1 cellular context compared by ENCODE assay signal in genomic region chr15:75452968-75453702, GRCh38.
TF ChIP-seq lines count a peak whose summit lies in the region.

No MANE protein-coding gene starts in this region.

TF ChIP-seq in HEK293, 187 proteins besides CTCF, POLR2A, EP300 and RAD21 (continued from another document and continues in another):
- no peak for TF ChIP-seq ZBTB11 (tag by site-specific recombination; conservative IDR thresholded peaks at IDR 0.05; ENCODE audit: low read depth)
- TF ChIP-seq ZNF529 (tag by site-specific recombination; IDR thresholded peaks at IDR 0.05; ENCODE audit: insufficient replicate concordance) = no peak
- TF ChIP-seq ZNF175 (tag by site-specific recombination; IDR thresholded peaks at IDR 0.05) = no peak
- TF ChIP-seq ZNF148 (tag by site-specific recombination; IDR thresholded peaks at IDR 0.05; ENCODE audit: borderline replicate concordance) = no peak
- no peak for TF ChIP-seq ATF2 (tag by site-specific recombination; IDR thresholded peaks at IDR 0.05; ENCODE audit: low read depth)
- no peak for TF ChIP-seq HOXD13 (CRISPR knock-in tag; IDR thresholded peaks at IDR 0.05; ENCODE audit: borderline replicate concordance)
- TF ChIP-seq SCRT1 (tag by site-specific recombination; IDR thresholded peaks at IDR 0.05; ENCODE audit: borderline replicate concordance) = peak; percentile 92
- no peak for TF ChIP-seq SP3 (tag by site-specific recombination; IDR thresholded peaks at IDR 0.05)
- peak; percentile 19; the same call in 1 of the 2 replicates for TF ChIP-seq KLF8 (tag by site-specific recombination; IDR thresholded peaks at IDR 0.05)
- TF ChIP-seq ZNF664 (tag by site-specific recombination; IDR thresholded peaks at IDR 0.05) = no peak
- TF ChIP-seq, protein P1, sequence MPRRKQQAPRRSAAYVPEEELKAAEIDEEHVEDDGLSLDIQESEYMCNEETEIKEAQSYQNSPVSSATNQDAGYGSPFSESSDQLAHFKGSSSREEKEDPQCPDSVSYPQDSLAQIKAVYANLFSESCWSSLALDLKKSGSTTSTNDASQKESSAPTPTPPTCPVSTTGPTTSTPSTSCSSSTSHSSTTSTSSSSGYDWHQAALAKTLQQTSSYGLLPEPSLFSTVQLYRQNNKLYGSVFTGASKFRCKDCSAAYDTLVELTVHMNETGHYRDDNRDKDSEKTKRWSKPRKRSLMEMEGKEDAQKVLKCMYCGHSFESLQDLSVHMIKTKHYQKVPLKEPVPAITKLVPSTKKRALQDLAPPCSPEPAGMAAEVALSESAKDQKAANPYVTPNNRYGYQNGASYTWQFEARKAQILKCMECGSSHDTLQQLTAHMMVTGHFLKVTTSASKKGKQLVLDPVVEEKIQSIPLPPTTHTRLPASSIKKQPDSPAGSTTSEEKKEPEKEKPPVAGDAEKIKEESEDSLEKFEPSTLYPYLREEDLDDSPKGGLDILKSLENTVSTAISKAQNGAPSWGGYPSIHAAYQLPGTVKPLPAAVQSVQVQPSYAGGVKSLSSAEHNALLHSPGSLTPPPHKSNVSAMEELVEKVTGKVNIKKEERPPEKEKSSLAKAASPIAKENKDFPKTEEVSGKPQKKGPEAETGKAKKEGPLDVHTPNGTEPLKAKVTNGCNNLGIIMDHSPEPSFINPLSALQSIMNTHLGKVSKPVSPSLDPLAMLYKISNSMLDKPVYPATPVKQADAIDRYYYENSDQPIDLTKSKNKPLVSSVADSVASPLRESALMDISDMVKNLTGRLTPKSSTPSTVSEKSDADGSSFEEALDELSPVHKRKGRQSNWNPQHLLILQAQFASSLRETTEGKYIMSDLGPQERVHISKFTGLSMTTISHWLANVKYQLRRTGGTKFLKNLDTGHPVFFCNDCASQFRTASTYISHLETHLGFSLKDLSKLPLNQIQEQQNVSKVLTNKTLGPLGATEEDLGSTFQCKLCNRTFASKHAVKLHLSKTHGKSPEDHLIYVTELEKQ (tag by site-specific recombination; IDR thresholded peaks at IDR 0.05; ENCODE audit: borderline replicate concordance) = no peak
- no peak for TF ChIP-seq ZNF624 (tag by site-specific recombination; IDR thresholded peaks at IDR 0.05)
- no peak for TF ChIP-seq ZNF248 (tag by site-specific recombination; IDR thresholded peaks at IDR 0.05)
- no peak for TF ChIP-seq ZNF146 (tag by site-specific recombination; IDR thresholded peaks at IDR 0.05)
- TF ChIP-seq, protein P2, sequence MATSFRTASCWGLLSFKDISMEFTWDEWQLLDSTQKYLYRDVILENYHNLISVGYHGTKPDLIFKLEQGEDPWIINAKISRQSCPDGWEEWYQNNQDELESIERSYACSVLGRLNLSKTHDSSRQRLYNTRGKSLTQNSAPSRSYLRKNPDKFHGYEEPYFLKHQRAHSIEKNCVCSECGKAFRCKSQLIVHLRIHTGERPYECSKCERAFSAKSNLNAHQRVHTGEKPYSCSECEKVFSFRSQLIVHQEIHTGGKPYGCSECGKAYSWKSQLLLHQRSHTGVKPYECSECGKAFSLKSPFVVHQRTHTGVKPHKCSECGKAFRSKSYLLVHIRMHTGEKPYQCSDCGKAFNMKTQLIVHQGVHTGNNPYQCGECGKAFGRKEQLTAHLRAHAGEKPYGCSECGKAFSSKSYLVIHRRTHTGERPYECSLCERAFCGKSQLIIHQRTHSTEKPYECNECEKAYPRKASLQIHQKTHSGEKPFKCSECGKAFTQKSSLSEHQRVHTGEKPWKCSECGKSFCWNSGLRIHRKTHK (tag by site-specific recombination; IDR thresholded peaks at IDR 0.05) = no peak
- no peak for TF ChIP-seq WT1 (tag by site-specific recombination; IDR thresholded peaks at IDR 0.05)
- TF ChIP-seq ZNF707 (tag by site-specific recombination; IDR thresholded peaks at IDR 0.05) = no peak
- TF ChIP-seq BCL11B (tag by site-specific recombination; IDR thresholded peaks at IDR 0.05; ENCODE audit: low read depth) = no peak
- TF ChIP-seq ZXDB (tag by site-specific recombination; IDR thresholded peaks at IDR 0.05) = no peak
- no peak for TF ChIP-seq ZNF394 (tag by site-specific recombination; IDR thresholded peaks at IDR 0.05; ENCODE audit: borderline replicate concordance)
- TF ChIP-seq ZNF514 (tag by site-specific recombination; IDR thresholded peaks at IDR 0.05) = no peak
- TF ChIP-seq KLF17 (tag by site-specific recombination; IDR thresholded peaks at IDR 0.05) = 0 out of 2 replicates have a peak, but pooled peaks have one; percentile 43
- no peak for TF ChIP-seq PRDM6 (tag by site-specific recombination; IDR thresholded peaks at IDR 0.05)
- TF ChIP-seq ZSCAN30 (tag by site-specific recombination; IDR thresholded peaks at IDR 0.05) = no peak
- TF ChIP-seq GLI2 (tag by site-specific recombination; IDR thresholded peaks at IDR 0.05; ENCODE audit: borderline replicate concordance, low read depth) = no peak
- TF ChIP-seq ZNF768 (tag by site-specific recombination; IDR thresholded peaks at IDR 0.05) = no peak
- TF ChIP-seq ZNF302 (tag by site-specific recombination; IDR thresholded peaks at IDR 0.05; ENCODE audit: low read depth) = no peak
- TF ChIP-seq, protein P3, sequence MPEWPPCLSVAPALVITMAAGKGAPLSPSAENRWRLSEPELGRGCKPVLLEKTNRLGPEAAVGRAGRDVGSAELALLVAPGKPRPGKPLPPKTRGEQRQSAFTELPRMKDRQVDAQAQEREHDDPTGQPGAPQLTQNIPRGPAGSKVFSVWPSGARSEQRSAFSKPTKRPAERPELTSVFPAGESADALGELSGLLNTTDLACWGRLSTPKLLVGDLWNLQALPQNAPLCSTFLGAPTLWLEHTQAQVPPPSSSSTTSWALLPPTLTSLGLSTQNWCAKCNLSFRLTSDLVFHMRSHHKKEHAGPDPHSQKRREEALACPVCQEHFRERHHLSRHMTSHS (tag by site-specific recombination; IDR thresholded peaks at IDR 0.05) = no peak
- TF ChIP-seq, protein P4, sequence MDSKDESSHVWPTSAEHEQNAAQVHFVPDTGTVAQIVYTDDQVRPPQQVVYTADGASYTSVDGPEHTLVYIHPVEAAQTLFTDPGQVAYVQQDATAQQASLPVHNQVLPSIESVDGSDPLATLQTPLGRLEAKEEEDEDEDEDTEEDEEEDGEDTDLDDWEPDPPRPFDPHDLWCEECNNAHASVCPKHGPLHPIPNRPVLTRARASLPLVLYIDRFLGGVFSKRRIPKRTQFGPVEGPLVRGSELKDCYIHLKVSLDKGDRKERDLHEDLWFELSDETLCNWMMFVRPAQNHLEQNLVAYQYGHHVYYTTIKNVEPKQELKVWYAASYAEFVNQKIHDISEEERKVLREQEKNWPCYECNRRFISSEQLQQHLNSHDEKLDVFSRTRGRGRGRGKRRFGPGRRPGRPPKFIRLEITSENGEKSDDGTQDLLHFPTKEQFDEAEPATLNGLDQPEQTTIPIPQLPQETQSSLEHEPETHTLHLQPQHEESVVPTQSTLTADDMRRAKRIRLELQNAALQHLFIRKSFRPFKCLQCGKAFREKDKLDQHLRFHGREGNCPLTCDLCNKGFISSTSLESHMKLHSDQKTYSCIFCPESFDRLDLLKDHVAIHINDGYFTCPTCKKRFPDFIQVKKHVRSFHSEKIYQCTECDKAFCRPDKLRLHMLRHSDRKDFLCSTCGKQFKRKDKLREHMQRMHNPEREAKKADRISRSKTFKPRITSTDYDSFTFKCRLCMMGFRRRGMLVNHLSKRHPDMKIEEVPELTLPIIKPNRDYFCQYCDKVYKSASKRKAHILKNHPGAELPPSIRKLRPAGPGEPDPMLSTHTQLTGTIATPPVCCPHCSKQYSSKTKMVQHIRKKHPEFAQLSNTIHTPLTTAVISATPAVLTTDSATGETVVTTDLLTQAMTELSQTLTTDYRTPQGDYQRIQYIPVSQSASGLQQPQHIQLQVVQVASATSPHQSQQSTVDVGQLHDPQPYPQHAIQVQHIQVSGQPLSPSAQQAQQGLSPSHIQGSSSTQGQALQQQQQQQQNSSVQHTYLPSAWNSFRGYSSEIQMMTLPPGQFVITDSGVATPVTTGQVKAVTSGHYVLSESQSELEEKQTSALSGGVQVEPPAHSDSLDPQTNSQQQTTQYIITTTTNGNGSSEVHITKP (tag by site-specific recombination; IDR thresholded peaks at IDR 0.05) = no peak
- TF ChIP-seq ZNF76 (tag by site-specific recombination; IDR thresholded peaks at IDR 0.05; ENCODE audit: borderline replicate concordance, low read depth) = no peak; the same call in 1 of the 2 replicates
- TF ChIP-seq, protein P5, sequence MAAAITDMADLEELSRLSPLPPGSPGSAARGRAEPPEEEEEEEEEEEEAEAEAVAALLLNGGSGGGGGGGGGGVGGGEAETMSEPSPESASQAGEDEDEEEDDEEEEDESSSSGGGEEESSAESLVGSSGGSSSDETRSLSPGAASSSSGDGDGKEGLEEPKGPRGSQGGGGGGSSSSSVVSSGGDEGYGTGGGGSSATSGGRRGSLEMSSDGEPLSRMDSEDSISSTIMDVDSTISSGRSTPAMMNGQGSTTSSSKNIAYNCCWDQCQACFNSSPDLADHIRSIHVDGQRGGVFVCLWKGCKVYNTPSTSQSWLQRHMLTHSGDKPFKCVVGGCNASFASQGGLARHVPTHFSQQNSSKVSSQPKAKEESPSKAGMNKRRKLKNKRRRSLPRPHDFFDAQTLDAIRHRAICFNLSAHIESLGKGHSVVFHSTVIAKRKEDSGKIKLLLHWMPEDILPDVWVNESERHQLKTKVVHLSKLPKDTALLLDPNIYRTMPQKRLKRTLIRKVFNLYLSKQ (tag by site-specific recombination; IDR thresholded peaks at IDR 0.05; ENCODE audit: borderline replicate concordance) = no peak
- 0 out of 2 replicates have a peak, but pooled peaks have one; percentile 6 for TF ChIP-seq ZFP37 (tag by site-specific recombination; IDR thresholded peaks at IDR 0.05)
- TF ChIP-seq ZNF560 (tag by site-specific recombination; IDR thresholded peaks at IDR 0.05; ENCODE audit: borderline replicate concordance) = no peak
- no peak; the same call in 1 of the 2 replicates for TF ChIP-seq ZIC2 (tag by site-specific recombination; IDR thresholded peaks at IDR 0.05)
- TF ChIP-seq YY2 (tag by site-specific recombination; IDR thresholded peaks at IDR 0.05) = no peak
- TF ChIP-seq ZNF202 (tag by site-specific recombination; IDR thresholded peaks at IDR 0.05; ENCODE audit: borderline replicate concordance) = no peak
- TF ChIP-seq ZNF561 (tag by site-specific recombination; IDR thresholded peaks at IDR 0.05; ENCODE audit: borderline replicate concordance) = no peak
